ENCODE assay signal across 12 cellular contexts in the genomic region with DNA sequence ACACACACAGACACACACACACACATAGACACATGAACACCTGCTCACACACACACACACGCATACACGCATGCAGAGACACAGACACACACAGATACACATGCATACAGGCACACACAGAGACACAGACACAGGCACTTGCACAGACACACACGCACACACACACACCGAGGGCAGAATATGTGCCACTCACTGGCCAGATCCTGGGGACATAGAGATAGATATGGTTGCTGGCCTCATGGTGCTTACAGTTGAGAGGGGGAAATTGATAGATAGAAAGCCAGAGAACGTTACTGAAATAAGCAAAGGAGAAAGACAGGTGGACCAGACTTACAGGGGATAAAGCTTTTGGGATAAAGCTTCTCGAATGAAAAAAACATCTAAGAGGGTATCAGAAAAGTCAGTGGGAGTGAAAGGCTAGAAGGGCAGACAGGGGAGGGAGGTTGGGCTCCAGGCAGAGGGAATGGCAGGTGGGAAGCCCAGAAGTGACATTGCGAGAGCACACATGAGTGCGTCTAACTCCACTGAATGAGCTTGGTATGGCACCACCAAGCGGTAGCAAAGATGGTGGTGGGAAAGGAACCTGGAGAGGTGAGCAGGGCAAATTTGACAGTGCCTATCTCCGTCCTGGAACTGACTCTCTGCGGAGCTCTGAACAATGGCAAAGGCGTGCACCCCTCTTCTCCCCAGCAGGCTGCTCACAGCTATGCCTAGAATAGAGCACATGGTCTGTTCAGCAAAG.
A peak's percentile ranks its signal among the peaks of the same experiment; 100 is the strongest.
DNase-seq lines count a peak whose midpoint lies in the region; ATAC-seq, FAIRE-seq and TF ChIP-seq lines count a peak whose summit lies in the region.
"Had no signal": no experiment of that assay in that cellular context is flagged by ENCODE, and none has a peak within 500 bp of the region (broad histone marks: within the 10 kb centered on the region; RNA-seq: fewer than 3 reads in every experiment).

No MANE protein-coding gene starts in this region.

- DNase-seq in heart right ventricle (no peak), right atrium auricular region (ENCODE audit: low spot score) (no peak), NCI-H69 (lab: John Stamatoyannopoulos, UW) (peak; percentile 14), hepatocyte (ENCODE audit: low spot score) (no peak), urothelium cell line (ENCODE audit: low spot score) (no peak), ovary (no peak), NCI-H2107 treated with DMSO at 0.1 percent for 48 hours (lab: John Stamatoyannopoulos, UW; ENCODE audit: unreplicated experiment) (no peak), NCI-H2227 treated with DMSO at 0.1 percent for 48 hours (lab: John Stamatoyannopoulos, UW) (no peak)
- DNase-seq: C1 segment of cervical spinal cord; effector CD8-positive, alpha-beta T cell; psoas muscle had no signal

- no peak for TF ChIP-seq POLR2A in ovary (IDR thresholded peaks at IDR 0.05)

- no peak overlapping the region for H3K4me2 ChIP-seq in hepatocyte

- no peaks in the 10 kb centered on the region for H3K79me2 ChIP-seq in hepatocyte

- H3K27me3 ChIP-seq in heart right ventricle = no peaks in the 10 kb centered on the region
- H3K27me3 ChIP-seq in right atrium auricular region = no peaks in the 10 kb centered on the region
- no peaks in the 10 kb centered on the region for H3K27me3 ChIP-seq in hepatocyte
- no peaks in the 10 kb centered on the region for H3K27me3 ChIP-seq in ovary

- no peak for TF ChIP-seq EP300 in ovary (IDR thresholded peaks at IDR 0.05)

- H3K4me1 ChIP-seq in heart right ventricle = peaks cover 0 to 4% (median 0%) of the 10 kb centered on the region in 9 donors
- H3K4me1 ChIP-seq in right atrium auricular region = peaks cover 0 to 7% of the 10 kb centered on the region in 2 donors
- no peaks in the 10 kb centered on the region for H3K4me1 ChIP-seq in hepatocyte (ENCODE audit: insufficient read depth)
- no peaks in the 10 kb centered on the region for H3K4me1 ChIP-seq in ovary (ENCODE audit: insufficient read depth)
- H3K4me1 ChIP-seq: psoas muscle had no signal

- no peaks in the 10 kb centered on the region for H3K9me2 ChIP-seq in hepatocyte (replicated peaks; ENCODE audit: insufficient read depth)

- no peaks in the 10 kb centered on the region for H3K36me3 ChIP-seq in heart right ventricle
- H3K36me3 ChIP-seq in right atrium auricular region = no peaks in the 10 kb centered on the region
- H3K36me3 ChIP-seq in hepatocyte (replicated peaks; ENCODE audit: insufficient read depth, low read depth) = no peaks in the 10 kb centered on the region
- no peaks in the 10 kb centered on the region for H3K36me3 ChIP-seq in ovary

- peak in 6 of 8 donors; percentile 31 to 72 (median 52) for ATAC-seq in heart right ventricle
- ATAC-seq: psoas muscle had no signal

- intact Hi-C loops in heart right ventricle (cut with DNase I) (loop anchor here in 3 of 10 donors (5.0 to 10.0 kb wide), 2 partner anchors 462 to 464 kb away; no protein-coding TSS in a partner anchor), ovary (cut with DNase I) (no loop called here)

- H4K20me1 ChIP-seq in hepatocyte (ENCODE audit: insufficient read depth, poor library complexity, severe bottlenecking) = no peaks in the 10 kb centered on the region

- TF ChIP-seq CTCF in heart right ventricle (IDR thresholded peaks at IDR 0.05) (peak in 7 of 9 donors; percentile 9 to 40 (median 19)), right atrium auricular region (IDR thresholded peaks at IDR 0.05) (no peak), hepatocyte (IDR thresholded peaks at IDR 0.05; ENCODE audit: poor library complexity) (peak; percentile 26), ovary (IDR thresholded peaks at IDR 0.05) (no peak)

- H3K27ac ChIP-seq in heart right ventricle (no peak overlapping the region), right atrium auricular region (no peak overlapping the region), hepatocyte (no peak overlapping the region), ovary (no peak overlapping the region)
- H3K27ac ChIP-seq: psoas muscle had no signal

- peak; percentile 93 for FAIRE-seq in urothelium cell line (lab: Jason Lieb, UNC)
- FAIRE-seq: islet of Langerhans had no signal

- H3K9me3 ChIP-seq in heart right ventricle = no peaks in the 10 kb centered on the region
- H3K9me3 ChIP-seq in right atrium auricular region = no peaks in the 10 kb centered on the region
- no peaks in the 10 kb centered on the region for H3K9me3 ChIP-seq in hepatocyte (ENCODE audit: low read depth)
- no peaks in the 10 kb centered on the region for H3K9me3 ChIP-seq in ovary
- H3K9me3 ChIP-seq: psoas muscle had no signal

- H3K4me3 ChIP-seq in heart right ventricle = no peak overlapping the region
- no peak overlapping the region for H3K4me3 ChIP-seq in right atrium auricular region
- H3K4me3 ChIP-seq in hepatocyte = no peak overlapping the region
- no peak overlapping the region for H3K4me3 ChIP-seq in ovary
- H3K4me3 ChIP-seq: psoas muscle had no signal

- H2AFZ ChIP-seq in hepatocyte = no peak overlapping the region

- WGBS in heart right ventricle, 2 donors = 85 to 91% methylated on average over 12 of the region's 12 CpGs
- 86% methylated on average over 12 of the region's 12 CpGs for WGBS in hepatocyte (ENCODE audit: low lambda C conversion rate, missing lambda C conversion rate)
- 93 to 95% (median 94%) methylated on average over 12 of the region's 12 CpGs for WGBS in ovary, 3 donors

Comparison
In these comparisons a context has a peak if more than half of its experiments do, and no peak if none do; other contexts are left out.
1. CTCF ChIP-seq: peak in heart right ventricle (7 of 9) and hepatocyte (single experiment); none in right atrium auricular region (0 of 2) and ovary (0 of 3).